Comparison of ENCODE assay signal across 37 cellular contexts in genomic region chr18:9890191-9890590, GRCh38. TPM values are rescaled to one million over a fixed set of nuclear protein-coding genes. Genes with fewer than 3 reads are reported as not detected.
"Had no signal": no experiment of that assay in that cellular context is flagged by ENCODE, and none has a peak within 500 bp of the region (broad histone marks: within the 10 kb centered on the region; RNA-seq: fewer than 3 reads in every experiment).

No MANE protein-coding gene starts in this region.

- H3K9me3 ChIP-seq: ascending aorta had no signal

- H3K9me3 Mint-ChIP-seq: activated B cell treated with CpG ODN at 0.5 μM for 24 hours; activated CD4-positive, alpha-beta memory T cell treated with anti-CD3 and anti-CD28 coated beads for 36 hours; activated CD4-positive, alpha-beta T cell treated with anti-CD3 and anti-CD28 coated beads, Interleukin-2, amount 10 ng/mL, durations not matched to agents 24 days and 14 days; activated naive CD4-positive, alpha-beta T cell treated with anti-CD3 and anti-CD28 coated beads, Interleukin-2, amount 10 ng/mL, durations not matched to agents 7 days and 5 days; activated naive CD4-positive, alpha-beta T cell treated with anti-CD3 and anti-CD28 coated beads, Interleukin-2, amount 50 U/mL, for 24 hours; activated naive CD8-positive, alpha-beta T cell treated with anti-CD3 and anti-CD28 coated beads, Interleukin-2, amount 50 U/mL, for 24 hours; activated T-cell treated with anti-CD3 and anti-CD28 coated beads, Interleukin-2, amount 50 U/mL, for 24 hours; central memory CD8-positive, alpha-beta T cell; T-helper 1 cell treated with Interleukin-12 subunit alpha and Interleukin-12 subunit beta and Interleukin-4 antibody, amounts not matched to agents 30 μg/mL and 1 μg/mL, for 36 hours; T-helper 2 cell treated with Interferon-gamma antibody and Interleukin-4, amounts not matched to agents 5 μg/mL and 100 μg/mL, for 36 hours had no signal

- H3K36me3 Mint-ChIP-seq: activated CD4-positive, alpha-beta memory T cell treated with anti-CD3 and anti-CD28 coated beads for 36 hours; activated CD8-positive, alpha-beta memory T cell treated with anti-CD3 and anti-CD28 coated beads, Interleukin-2, amount 10 ng/mL, durations not matched to agents 7 days and 5 days; activated naive CD4-positive, alpha-beta T cell treated with anti-CD3 and anti-CD28 coated beads, Interleukin-2, amount 10 ng/mL, durations not matched to agents 7 days and 5 days; activated naive CD4-positive, alpha-beta T cell treated with anti-CD3 and anti-CD28 coated beads, Interleukin-2, amount 50 U/mL, for 24 hours; activated naive CD8-positive, alpha-beta T cell; activated naive CD8-positive, alpha-beta T cell treated with anti-CD3 and anti-CD28 coated beads, Interleukin-2, amount 10 ng/mL, durations not matched to agents 7 days and 5 days; brain had no signal

- H3K36me3 ChIP-seq: ascending aorta, cardiac muscle cell had no signal

- H3K4me1 ChIP-seq: ascending aorta had no signal

- FAIRE-seq: bronchial epithelial cell, TTC549 had no signal

- H3K27me3 Mint-ChIP-seq: activated B cell treated with CpG ODN at 0.5 μM for 24 hours; activated CD4-positive, alpha-beta memory T cell treated with anti-CD3 and anti-CD28 coated beads for 36 hours; activated CD4-positive, alpha-beta T cell treated with anti-CD3 and anti-CD28 coated beads, Interleukin-2, amount 10 ng/mL, durations not matched to agents 24 days and 14 days; activated naive CD4-positive, alpha-beta T cell treated with anti-CD3 and anti-CD28 coated beads, Interleukin-2, amount 50 U/mL, for 24 hours; activated naive CD8-positive, alpha-beta T cell; activated naive CD8-positive, alpha-beta T cell treated with anti-CD3 and anti-CD28 coated beads, Interleukin-2, amount 50 U/mL, for 24 hours; activated T-cell treated with anti-CD3 and anti-CD28 coated beads, Interleukin-2, amount 50 U/mL, for 24 hours; brain had no signal

- H3K27ac Mint-ChIP-seq: activated B cell treated with CpG ODN at 0.5 μM for 24 hours; activated CD4-positive, alpha-beta memory T cell treated with anti-CD3 and anti-CD28 coated beads for 36 hours; activated CD4-positive, alpha-beta T cell treated with anti-CD3 and anti-CD28 coated beads, Interleukin-2, amount 10 ng/mL, durations not matched to agents 24 days and 14 days; activated CD8-positive, alpha-beta memory T cell treated with anti-CD3 and anti-CD28 coated beads, Interleukin-2, amount 10 ng/mL, durations not matched to agents 7 days and 5 days; activated CD8-positive, alpha-beta T cell treated with anti-CD3 and anti-CD28 coated beads, Interleukin-2, amount 10 ng/mL, durations not matched to agents 7 days and 5 days; activated naive CD4-positive, alpha-beta T cell treated with anti-CD3 and anti-CD28 coated beads, Interleukin-2, amount 10 ng/mL, durations not matched to agents 7 days and 5 days; activated naive CD4-positive, alpha-beta T cell treated with anti-CD3 and anti-CD28 coated beads, Interleukin-2, amount 50 U/mL, for 24 hours; activated naive CD8-positive, alpha-beta T cell; activated naive CD8-positive, alpha-beta T cell treated with anti-CD3 and anti-CD28 coated beads, Interleukin-2, amount 10 ng/mL, durations not matched to agents 7 days and 5 days; activated naive CD8-positive, alpha-beta T cell treated with anti-CD3 and anti-CD28 coated beads, Interleukin-2, amount 50 U/mL, for 24 hours; activated T-cell treated with anti-CD3 and anti-CD28 coated beads, Interleukin-2, amount 50 U/mL, for 24 hours; activated T-helper 2 cell treated with anti-CD3 and anti-CD28 coated beads, Interferon-gamma antibody, Interleukin-2, Interleukin-4, amounts not matched to agents 10 μg/mL and 5 μg/mL and 100 μg/mL, durations not matched to agents 14 hours and 24 hours and 36 hours; brain; T-helper 1 cell treated with Interleukin-12 subunit alpha and Interleukin-12 subunit beta and Interleukin-4 antibody, amounts not matched to agents 30 μg/mL and 1 μg/mL, for 36 hours; T-helper 2 cell treated with Interferon-gamma antibody and Interleukin-4, amounts not matched to agents 5 μg/mL and 100 μg/mL, for 36 hours had no signal

- H3K27ac ChIP-seq: ascending aorta, cardiac muscle cell had no signal

- H3K4me1 Mint-ChIP-seq: activated B cell treated with CpG ODN at 0.5 μM for 24 hours; activated naive CD4-positive, alpha-beta T cell treated with anti-CD3 and anti-CD28 coated beads, Interleukin-2, amount 50 U/mL, for 24 hours; activated naive CD8-positive, alpha-beta T cell treated with anti-CD3 and anti-CD28 coated beads, Interleukin-2, amount 50 U/mL, for 24 hours; brain; central memory CD8-positive, alpha-beta T cell had no signal

- DNase-seq: activated B cell treated with CpG ODN at 0.5 μM for 24 hours; activated CD4-positive, alpha-beta memory T cell treated with anti-CD3 and anti-CD28 coated beads for 36 hours; activated CD4-positive, alpha-beta T cell treated with anti-CD3 and anti-CD28 coated beads for 4 hours; activated CD4-positive, alpha-beta T cell treated with anti-CD3 and anti-CD28 coated beads, Interleukin-2, amount 10 ng/mL, durations not matched to agents 24 days and 14 days; activated CD4-positive, alpha-beta T cell treated with anti-CD3 and anti-CD28 coated beads, Interleukin-2, amount 50 U/mL, for 1 hour; activated CD4-positive, alpha-beta T cell treated with anti-CD3 and anti-CD28 coated beads, Interleukin-2, amount 50 U/mL, for 4 hours; activated CD4-positive, CD25-positive, alpha-beta regulatory T cell treated with anti-CD3 and anti-CD28 coated beads, Interleukin-2, amount 50 U/mL, for 72 hours; activated CD8-positive, alpha-beta memory T cell treated with anti-CD3 and anti-CD28 coated beads for 24 hours; activated CD8-positive, alpha-beta memory T cell treated with anti-CD3 and anti-CD28 coated beads, Interleukin-2, amount 10 ng/mL, durations not matched to agents 7 days and 5 days; activated CD8-positive, alpha-beta memory T cell treated with anti-CD3 and anti-CD28 coated beads, Interleukin-2, amount 50 U/mL, for 48 hours; activated CD8-positive, alpha-beta T cell treated with anti-CD3 and anti-CD28 coated beads, Interleukin-2, amount 10 ng/mL, durations not matched to agents 7 days and 5 days; activated effector memory CD4-positive, alpha-beta T cell treated with Interleukin-2 at 50 U/mL for 16 hours; activated gamma-delta T cell; activated naive CD4-positive, alpha-beta T cell treated with anti-CD3 and anti-CD28 coated beads, Interleukin-2, amount 10 ng/mL, durations not matched to agents 7 days and 5 days; activated naive CD4-positive, alpha-beta T cell treated with Interleukin-2 at 50 U/mL for 16 hours; activated naive CD8-positive, alpha-beta T cell treated with anti-CD3 and anti-CD28 coated beads, Interleukin-2, amount 10 ng/mL, durations not matched to agents 7 days and 5 days; activated naive CD8-positive, alpha-beta T cell treated with anti-CD3 and anti-CD28 coated beads, Interleukin-2, amount 50 U/mL, for 24 hours; activated T-cell treated with anti-CD3 and anti-CD28 coated beads, Interleukin-2, amount 50 U/mL, for 24 hours; activated T-cell treated with anti-CD3 and anti-CD28 coated beads, Interleukin-2, amount 50 U/mL, for 48 hours; amygdala; anterior cingulate cortex; caudate nucleus; cerebellar nuclear complex; T-helper 1 cell; T-helper 2 cell; T-helper 9 cell had no signal

- ATAC-seq: activated CD8-positive, alpha-beta memory T cell treated with anti-CD3 and anti-CD28 coated beads, Interleukin-2, amount 10 ng/mL, durations not matched to agents 7 days and 5 days; activated CD8-positive, alpha-beta T cell treated with anti-CD3 and anti-CD28 coated beads, Interleukin-2, amount 10 ng/mL, durations not matched to agents 7 days and 5 days; activated naive CD8-positive, alpha-beta T cell treated with anti-CD3 and anti-CD28 coated beads, Interleukin-2, amount 50 U/mL, for 24 hours had no signal

- H3K27me3 ChIP-seq: ascending aorta, cardiac muscle cell had no signal

- H3K4me3 Mint-ChIP-seq: activated B cell treated with CpG ODN at 0.5 μM for 24 hours; activated CD4-positive, alpha-beta memory T cell treated with anti-CD3 and anti-CD28 coated beads for 36 hours; activated CD4-positive, alpha-beta T cell treated with anti-CD3 and anti-CD28 coated beads, Interleukin-2, amount 10 ng/mL, durations not matched to agents 24 days and 14 days; activated CD8-positive, alpha-beta memory T cell treated with anti-CD3 and anti-CD28 coated beads, Interleukin-2, amount 10 ng/mL, durations not matched to agents 7 days and 5 days; activated CD8-positive, alpha-beta T cell treated with anti-CD3 and anti-CD28 coated beads, Interleukin-2, amount 10 ng/mL, durations not matched to agents 7 days and 5 days; activated naive CD4-positive, alpha-beta T cell treated with anti-CD3 and anti-CD28 coated beads, Interleukin-2, amount 10 ng/mL, durations not matched to agents 7 days and 5 days; activated naive CD4-positive, alpha-beta T cell treated with anti-CD3 and anti-CD28 coated beads, Interleukin-2, amount 50 U/mL, for 24 hours; activated naive CD8-positive, alpha-beta T cell; activated naive CD8-positive, alpha-beta T cell treated with anti-CD3 and anti-CD28 coated beads, Interleukin-2, amount 10 ng/mL, durations not matched to agents 7 days and 5 days; activated naive CD8-positive, alpha-beta T cell treated with anti-CD3 and anti-CD28 coated beads, Interleukin-2, amount 50 U/mL, for 24 hours; activated T-cell treated with anti-CD3 and anti-CD28 coated beads, Interleukin-2, amount 50 U/mL, for 24 hours; brain; central memory CD8-positive, alpha-beta T cell; T-helper 1 cell treated with Interleukin-12 subunit alpha and Interleukin-12 subunit beta and Interleukin-4 antibody, amounts not matched to agents 30 μg/mL and 1 μg/mL, for 36 hours; T-helper 2 cell treated with Interferon-gamma antibody and Interleukin-4, amounts not matched to agents 5 μg/mL and 100 μg/mL, for 36 hours had no signal

- H3K4me3 ChIP-seq: ascending aorta, cardiac muscle cell had no signal

RNA-seq across cellular contexts. Expression of gene TXNDC2, which starts 4.4 kb away (rescaled TPM):
- total RNA-seq: activated CD4-positive, alpha-beta memory T cell treated with anti-CD3 and anti-CD28 coated beads for 36 hours; activated CD4-positive, alpha-beta T cell treated with anti-CD3 and anti-CD28 coated beads, Interleukin-2, amount 10 ng/mL, durations not matched to agents 24 days and 14 days; activated CD8-positive, alpha-beta memory T cell treated with anti-CD3 and anti-CD28 coated beads, Interleukin-2, amount 10 ng/mL, durations not matched to agents 7 days and 5 days; activated CD8-positive, alpha-beta T cell treated with anti-CD3 and anti-CD28 coated beads, Interleukin-2, amount 10 ng/mL, durations not matched to agents 7 days and 5 days; activated naive CD8-positive, alpha-beta T cell treated with anti-CD3 and anti-CD28 coated beads, Interleukin-2, amount 10 ng/mL, durations not matched to agents 7 days and 5 days; ascending aorta; cardiac muscle cell had no signal
- polyA plus RNA-seq: cardiac muscle cell had no signal
